ENCODE assay signal across 17 cellular contexts in genomic region chr17:65334391-65334790, GRCh38.
DNase-seq lines count a peak whose midpoint lies in the region; ATAC-seq, FAIRE-seq and TF ChIP-seq lines count a peak whose summit lies in the region.
"Had no signal": no experiment of that assay in that cellular context is flagged by ENCODE, and none has a peak within 500 bp of the region (broad histone marks: within the 10 kb centered on the region; RNA-seq: fewer than 3 reads in every experiment).

No MANE protein-coding gene starts in this region.

- peaks cover 7% of the 10 kb centered on the region for H3K9me3 Mint-ChIP-seq in astrocyte (ENCODE audit: unreplicated experiment)
- H3K9me3 Mint-ChIP-seq in CD8-positive, alpha-beta memory T cell = peaks cover 0 to 13% (median 11%) of the 10 kb centered on the region in 5 donors
- H3K9me3 Mint-ChIP-seq: HFFc6 had no signal

- no peaks in the 10 kb centered on the region for H3K36me3 ChIP-seq in astrocyte (ENCODE audit: insufficient read depth, low read length)
- no peaks in the 10 kb centered on the region for H3K36me3 ChIP-seq in CD8-positive, alpha-beta memory T cell (ENCODE audit: insufficient read depth, low read length)

- no peak overlapping the region for H3K27ac Mint-ChIP-seq in astrocyte (ENCODE audit: unreplicated experiment)
- no peak overlapping the region for H3K27ac Mint-ChIP-seq in CD8-positive, alpha-beta memory T cell
- H3K27ac Mint-ChIP-seq: HFFc6 had no signal

- H3K27ac ChIP-seq in astrocyte (ENCODE audit: low read depth, low read length) = no peak overlapping the region
- H3K27ac ChIP-seq in CD8-positive, alpha-beta memory T cell (ENCODE audit: low read depth, low read length) = no peak overlapping the region

- CTCF ChIA-PET in CD8-positive, alpha-beta memory T cell (lab: Charles Lee) = no interaction called here

- no peaks in the 10 kb centered on the region for H4K20me1 ChIP-seq in astrocyte (ENCODE audit: insufficient read depth, low read length)

- DNase-seq in AG10803 (ENCODE audit: low read depth) (peak; percentile 5), HT1080 (ENCODE audit: low read depth) (peak; percentile 31), astrocyte (ENCODE audit: low read depth) (no peak), kidney tubule cell (ENCODE audit: low spot score) (peak; percentile 82), cerebellar nuclear complex (lab: John Stamatoyannopoulos, UW) (no peak)
- no peak for DNase-seq in CD8-positive, alpha-beta memory T cell
- DNase-seq in activated naive CD4-positive, alpha-beta T cell treated with anti-CD3 and anti-CD28 coated beads, Interleukin-2, amount 50 U/mL, for 16 hours = no peak
- DNase-seq: AML-193, Caco-2, DMS153, HFFc6, NCI-H1436 treated with DMSO at 0.1 percent for 48 hours, NCI-H2029 treated with DMSO at 0.1 percent for 48 hours, NCI-H2227 treated with DMSO at 0.1 percent for 48 hours, NCI-H524 treated with DMSO at 0.1 percent for 48 hours, SIG-M5 had no signal

- no peak overlapping the region for H3K4me2 ChIP-seq in astrocyte (ENCODE audit: low read length)

- H3K4me3 ChIP-seq in AG10803 (ENCODE audit: low read length) (no peak overlapping the region), astrocyte (ENCODE audit: insufficient read depth, low read depth, low read length) (no peak overlapping the region)
- no peak overlapping the region for H3K4me3 ChIP-seq in CD8-positive, alpha-beta memory T cell (ENCODE audit: low read length)

- TF ChIP-seq CTCF in AG10803 (conservative IDR thresholded peaks at IDR 0.05; ENCODE audit: low read length) = no peak
- no peak for TF ChIP-seq CTCF in astrocyte (IDR thresholded peaks at IDR 0.05; ENCODE audit: insufficient read depth, low read depth, low read length)

- H3K4me1 Mint-ChIP-seq in astrocyte (ENCODE audit: low read depth, unreplicated experiment) = peaks cover 6% of the 10 kb centered on the region
- no peaks in the 10 kb centered on the region for H3K4me1 Mint-ChIP-seq in CD8-positive, alpha-beta memory T cell

- POLR2A ChIA-PET in CD8-positive, alpha-beta memory T cell (lab: Charles Lee) = no interaction called here

- H3K9ac ChIP-seq in astrocyte (ENCODE audit: low read length) = no peak overlapping the region

- H3K27me3 Mint-ChIP-seq in astrocyte (ENCODE audit: low read depth, unreplicated experiment) = no peaks in the 10 kb centered on the region
- peaks cover 12 to 60% of the 10 kb centered on the region in 2 donors for H3K27me3 Mint-ChIP-seq in CD8-positive, alpha-beta memory T cell

- peak; percentile 39 for FAIRE-seq in astrocyte (lab: Jason Lieb, UNC)

- H3K4me3 Mint-ChIP-seq in astrocyte (ENCODE audit: unreplicated experiment) = no peak overlapping the region
- no peak overlapping the region for H3K4me3 Mint-ChIP-seq in CD8-positive, alpha-beta memory T cell
- H3K4me3 Mint-ChIP-seq: HFFc6 had no signal

- no peaks in the 10 kb centered on the region for H3K79me2 ChIP-seq in astrocyte (ENCODE audit: insufficient read depth, low read length)

- H2AFZ ChIP-seq in astrocyte (ENCODE audit: low read depth, low read length) = no peak overlapping the region

- ATAC-seq in HG03280 (IDR thresholded peaks at IDR 0.05; ENCODE audit: unreplicated experiment) = no peak

- no peaks in the 10 kb centered on the region for H3K27me3 ChIP-seq in astrocyte (ENCODE audit: insufficient read depth, low read length)
- H3K27me3 ChIP-seq in CD8-positive, alpha-beta memory T cell (ENCODE audit: insufficient read depth, low read length, poor library complexity, severe bottlenecking) = no peaks in the 10 kb centered on the region

- H3K4me1 ChIP-seq in astrocyte (ENCODE audit: insufficient read depth, low read length) = peaks cover 5% of the 10 kb centered on the region
- H3K4me1 ChIP-seq in CD8-positive, alpha-beta memory T cell (ENCODE audit: insufficient read depth, low read length) = no peaks in the 10 kb centered on the region
- H3K4me1 ChIP-seq: Caco-2 had no signal

- no peaks in the 10 kb centered on the region for H3K9me3 ChIP-seq in astrocyte (ENCODE audit: insufficient read depth, low read depth, low read length)
- no peaks in the 10 kb centered on the region for H3K9me3 ChIP-seq in CD8-positive, alpha-beta memory T cell (ENCODE audit: low read length)
- H3K9me3 ChIP-seq: Caco-2 had no signal

- peaks cover 4% of the 10 kb centered on the region for H3K36me3 Mint-ChIP-seq in astrocyte (ENCODE audit: low read depth, unreplicated experiment)
- peaks cover 0 to 8% (median 0%) of the 10 kb centered on the region in 3 donors for H3K36me3 Mint-ChIP-seq in CD8-positive, alpha-beta memory T cell

Comparison
In these comparisons a context has a peak if more than half of its experiments do, and no peak if none do; other contexts are left out.
1. DNase-seq: peak in AG10803 (single experiment), HT1080 (single experiment) and kidney tubule cell (single experiment); none in astrocyte (single experiment), CD8-positive, alpha-beta memory T cell (0 of 5), cerebellar nuclear complex (0 of 2) and activated naive CD4-positive, alpha-beta T cell treated with anti-CD3 and anti-CD28 coated beads, Interleukin-2, amount 50 U/mL, for 16 hours (single experiment).